1 cellular context compared by ENCODE assay signal in the genomic region with DNA sequence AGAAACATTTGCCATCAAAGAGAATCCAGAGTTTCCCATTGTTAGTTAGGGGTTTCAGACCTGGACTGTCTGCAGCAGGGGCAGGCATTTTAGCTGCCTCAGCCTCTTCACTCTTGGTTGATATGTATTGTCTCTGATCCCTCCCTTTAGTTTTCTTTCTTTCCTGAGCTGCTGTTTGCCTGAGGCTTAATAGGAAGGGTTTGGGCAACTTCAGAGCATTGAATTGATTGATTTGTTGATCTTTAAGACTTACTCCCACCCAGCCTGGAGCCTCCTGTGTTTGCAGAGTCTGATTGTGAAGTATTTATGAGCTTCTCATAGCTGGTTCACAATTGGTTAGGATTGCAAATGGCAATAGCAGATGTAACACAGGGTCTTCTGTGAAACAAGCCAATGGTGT.
TF ChIP-seq lines count a peak whose summit lies in the region.

No MANE protein-coding gene starts in this region.

TF ChIP-seq in GM23338, 12 proteins besides CTCF, POLR2A, EP300 and RAD21 (continued from another document):
- TF ChIP-seq, protein P1, sequence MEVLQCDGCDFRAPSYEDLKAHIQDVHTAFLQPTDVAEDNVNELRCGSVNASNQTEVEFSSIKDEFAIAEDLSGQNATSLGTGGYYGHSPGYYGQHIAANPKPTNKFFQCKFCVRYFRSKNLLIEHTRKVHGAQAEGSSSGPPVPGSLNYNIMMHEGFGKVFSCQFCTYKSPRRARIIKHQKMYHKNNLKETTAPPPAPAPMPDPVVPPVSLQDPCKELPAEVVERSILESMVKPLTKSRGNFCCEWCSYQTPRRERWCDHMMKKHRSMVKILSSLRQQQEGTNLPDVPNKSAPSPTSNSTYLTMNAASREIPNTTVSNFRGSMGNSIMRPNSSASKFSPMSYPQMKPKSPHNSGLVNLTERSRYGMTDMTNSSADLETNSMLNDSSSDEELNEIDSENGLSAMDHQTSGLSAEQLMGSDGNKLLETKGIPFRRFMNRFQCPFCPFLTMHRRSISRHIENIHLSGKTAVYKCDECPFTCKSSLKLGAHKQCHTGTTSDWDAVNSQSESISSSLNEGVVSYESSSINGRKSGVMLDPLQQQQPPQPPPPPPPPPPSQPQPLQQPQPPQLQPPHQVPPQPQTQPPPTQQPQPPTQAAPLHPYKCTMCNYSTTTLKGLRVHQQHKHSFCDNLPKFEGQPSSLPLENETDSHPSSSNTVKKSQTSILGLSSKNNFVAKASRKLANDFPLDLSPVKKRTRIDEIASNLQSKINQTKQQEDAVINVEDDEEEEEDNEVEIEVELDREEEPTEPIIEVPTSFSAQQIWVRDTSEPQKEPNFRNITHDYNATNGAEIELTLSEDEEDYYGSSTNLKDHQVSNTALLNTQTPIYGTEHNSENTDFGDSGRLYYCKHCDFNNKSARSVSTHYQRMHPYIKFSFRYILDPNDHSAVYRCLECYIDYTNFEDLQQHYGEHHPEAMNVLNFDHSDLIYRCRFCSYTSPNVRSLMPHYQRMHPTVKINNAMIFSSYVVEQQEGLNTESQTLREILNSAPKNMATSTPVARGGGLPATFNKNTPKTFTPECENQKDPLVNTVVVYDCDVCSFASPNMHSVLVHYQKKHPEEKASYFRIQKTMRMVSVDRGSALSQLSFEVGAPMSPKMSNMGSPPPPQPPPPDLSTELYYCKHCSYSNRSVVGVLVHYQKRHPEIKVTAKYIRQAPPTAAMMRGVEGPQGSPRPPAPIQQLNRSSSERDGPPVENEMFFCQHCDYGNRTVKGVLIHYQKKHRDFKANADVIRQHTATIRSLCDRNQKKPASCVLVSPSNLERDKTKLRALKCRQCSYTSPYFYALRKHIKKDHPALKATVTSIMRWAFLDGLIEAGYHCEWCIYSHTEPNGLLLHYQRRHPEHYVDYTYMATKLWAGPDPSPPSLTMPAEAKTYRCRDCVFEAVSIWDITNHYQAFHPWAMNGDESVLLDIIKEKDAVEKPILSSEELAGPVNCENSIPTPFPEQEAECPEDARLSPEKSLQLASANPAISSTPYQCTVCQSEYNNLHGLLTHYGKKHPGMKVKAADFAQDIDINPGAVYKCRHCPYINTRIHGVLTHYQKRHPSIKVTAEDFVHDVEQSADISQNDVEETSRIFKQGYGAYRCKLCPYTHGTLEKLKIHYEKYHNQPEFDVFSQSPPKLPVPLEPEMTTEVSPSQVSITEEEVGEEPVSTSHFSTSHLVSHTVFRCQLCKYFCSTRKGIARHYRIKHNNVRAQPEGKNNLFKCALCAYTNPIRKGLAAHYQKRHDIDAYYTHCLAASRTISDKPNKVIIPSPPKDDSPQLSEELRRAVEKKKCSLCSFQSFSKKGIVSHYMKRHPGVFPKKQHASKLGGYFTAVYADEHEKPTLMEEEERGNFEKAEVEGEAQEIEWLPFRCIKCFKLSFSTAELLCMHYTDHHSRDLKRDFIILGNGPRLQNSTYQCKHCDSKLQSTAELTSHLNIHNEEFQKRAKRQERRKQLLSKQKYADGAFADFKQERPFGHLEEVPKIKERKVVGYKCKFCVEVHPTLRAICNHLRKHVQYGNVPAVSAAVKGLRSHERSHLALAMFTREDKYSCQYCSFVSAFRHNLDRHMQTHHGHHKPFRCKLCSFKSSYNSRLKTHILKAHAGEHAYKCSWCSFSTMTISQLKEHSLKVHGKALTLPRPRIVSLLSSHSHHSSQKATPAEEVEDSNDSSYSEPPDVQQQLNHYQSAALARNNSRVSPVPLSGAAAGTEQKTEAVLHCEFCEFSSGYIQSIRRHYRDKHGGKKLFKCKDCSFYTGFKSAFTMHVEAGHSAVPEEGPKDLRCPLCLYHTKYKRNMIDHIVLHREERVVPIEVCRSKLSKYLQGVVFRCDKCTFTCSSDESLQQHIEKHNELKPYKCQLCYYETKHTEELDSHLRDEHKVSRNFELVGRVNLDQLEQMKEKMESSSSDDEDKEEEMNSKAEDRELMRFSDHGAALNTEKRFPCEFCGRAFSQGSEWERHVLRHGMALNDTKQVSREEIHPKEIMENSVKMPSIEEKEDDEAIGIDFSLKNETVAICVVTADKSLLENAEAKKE (CRISPR knock-in tag; IDR thresholded peaks at IDR 0.05) = no peak
- no peak for TF ChIP-seq POLR2AphosphoS5 (IDR thresholded peaks at IDR 0.05; ENCODE audit: low read depth)
- TF ChIP-seq, protein P2, sequence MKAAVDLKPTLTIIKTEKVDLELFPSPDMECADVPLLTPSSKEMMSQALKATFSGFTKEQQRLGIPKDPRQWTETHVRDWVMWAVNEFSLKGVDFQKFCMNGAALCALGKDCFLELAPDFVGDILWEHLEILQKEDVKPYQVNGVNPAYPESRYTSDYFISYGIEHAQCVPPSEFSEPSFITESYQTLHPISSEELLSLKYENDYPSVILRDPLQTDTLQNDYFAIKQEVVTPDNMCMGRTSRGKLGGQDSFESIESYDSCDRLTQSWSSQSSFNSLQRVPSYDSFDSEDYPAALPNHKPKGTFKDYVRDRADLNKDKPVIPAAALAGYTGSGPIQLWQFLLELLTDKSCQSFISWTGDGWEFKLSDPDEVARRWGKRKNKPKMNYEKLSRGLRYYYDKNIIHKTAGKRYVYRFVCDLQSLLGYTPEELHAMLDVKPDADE (IDR thresholded peaks at IDR 0.05) = no peak
- no peak for TF ChIP-seq EZH2 (IDR thresholded peaks at IDR 0.05; ENCODE audit: low read depth, unreplicated experiment)
- TF ChIP-seq STAT1 (IDR thresholded peaks at IDR 0.05; ENCODE audit: unreplicated experiment) = no peak
- TF ChIP-seq ZNF114 (CRISPR knock-in tag; IDR thresholded peaks at IDR 0.05) = no peak
- TF ChIP-seq CREB1 (CRISPR knock-in tag; IDR thresholded peaks at IDR 0.05; ENCODE audit: low read depth) = no peak
- no peak for TF ChIP-seq ZNF331 (CRISPR knock-in tag; IDR thresholded peaks at IDR 0.05; ENCODE audit: low read depth)
- no peak for TF ChIP-seq JUNB (IDR thresholded peaks at IDR 0.05; ENCODE audit: unreplicated experiment)
- TF ChIP-seq EZH2phosphoT487 (IDR thresholded peaks at IDR 0.05; ENCODE audit: unreplicated experiment) = no peak
